In genomic region chr7:130888017-130888371, GRCh38 we compare ENCODE assay signal across 12 cellular contexts.
DNase-seq lines count a peak whose midpoint lies in the region; TF ChIP-seq lines count a peak whose summit lies in the region.
"Had no signal": no experiment of that assay in that cellular context is flagged by ENCODE, and none has a peak within 500 bp of the region (broad histone marks: within the 10 kb centered on the region; RNA-seq: fewer than 3 reads in every experiment).

No MANE protein-coding gene starts in this region.

- H3K9ac ChIP-seq in BLaER1: no peak overlapping the region

- TF ChIP-seq CTCF in brain microvascular endothelial cell (IDR thresholded peaks at IDR 0.05; ENCODE audit: low read depth, low read length, missing control alignments) (no peak), GM13976 (IDR thresholded peaks at IDR 0.05; ENCODE audit: borderline replicate concordance, control extremely low read depth, extremely low read depth, insufficient read depth, missing control alignments) (no peak), GM10248 (IDR thresholded peaks at IDR 0.05; ENCODE audit: control extremely low read depth, extremely low read depth, low read depth, missing control alignments) (no peak)

- no peaks in the 10 kb centered on the region for H3K9me3 Mint-ChIP-seq in IgD-negative memory B cell

- H3K4me1 Mint-ChIP-seq in IgD-negative memory B cell: peaks cover 1 to 7% (median 5%) of the 10 kb centered on the region in 3 donors

- DNase-seq in brain microvascular endothelial cell (no peak), myocyte (ENCODE audit: low read depth) (peak; percentile 37), epidermal melanocyte (ENCODE audit: insufficient read length, low spot score) (no peak), GM13976 (ENCODE audit: low spot score) (no peak), GM10248 (ENCODE audit: extremely low spot score) (no peak), NCI-H82 (lab: John Stamatoyannopoulos, UW) (no peak)
- DNase-seq: cerebellar nuclear complex, GDM1, NCI-H187 treated with DMSO at 0.1 percent for 48 hours, T-helper 9 cell had no signal

- H3K9me3 ChIP-seq in BLaER1: no peaks in the 10 kb centered on the region

- no peak overlapping the region for H3K4me3 Mint-ChIP-seq in IgD-negative memory B cell

- POLR2A ChIA-PET in GM10248 (lab: Yijun Ruan, JAX): no interaction called here

- peaks cover 72% of the 10 kb centered on the region for H3K36me3 ChIP-seq in BLaER1
- H3K36me3 ChIP-seq in brain microvascular endothelial cell (replicated peaks): peaks cover 72% of the 10 kb centered on the region

- CTCF ChIA-PET in GM10248 (lab: Yijun Ruan, JAX): interaction anchor here (0.9 to 9.6 kb wide), 4 partner anchors 9 to 56 kb away, joined by 3 to 116 read pairs (median 27); no protein-coding TSS in a partner anchor

- H3K4me2 ChIP-seq in BLaER1: peak overlapping the region; percentile 43; the same call in 1 of the 2 replicates

- no peaks in the 10 kb centered on the region for H3K27me3 Mint-ChIP-seq in IgD-negative memory B cell

- peaks cover 64% of the 10 kb centered on the region for H4K20me1 ChIP-seq in BLaER1

- peak overlapping the region; percentile 24 to 84 (median 55) for H3K27ac Mint-ChIP-seq in IgD-negative memory B cell

- no peak overlapping the region for H3K4me3 ChIP-seq in BLaER1
- no peak overlapping the region for H3K4me3 ChIP-seq in brain microvascular endothelial cell (ENCODE audit: low read depth, low read length)

- H3K27ac ChIP-seq in BLaER1 (no peak overlapping the region), brain microvascular endothelial cell (peak overlapping the region; percentile 84)

- H3K36me3 Mint-ChIP-seq in IgD-negative memory B cell: peaks cover 4% of the 10 kb centered on the region

- in situ Hi-C loops in brain microvascular endothelial cell (cut with HindIII; ENCODE audit: low pct_ligation_motif_present, low sequenced_read_pairs): no loop called here
- in situ Hi-C loops in GM13976 (cut with MboI; ENCODE audit: low sequenced_read_pairs, unreplicated experiment): no loop called here

- peaks cover 15% of the 10 kb centered on the region for H3K4me1 ChIP-seq in BLaER1

- H3K27me3 ChIP-seq in BLaER1 (no peaks in the 10 kb centered on the region), brain microvascular endothelial cell (replicated peaks) (no peaks in the 10 kb centered on the region)
